ENCODE assay signal across 8 cellular contexts in the genomic region with DNA sequence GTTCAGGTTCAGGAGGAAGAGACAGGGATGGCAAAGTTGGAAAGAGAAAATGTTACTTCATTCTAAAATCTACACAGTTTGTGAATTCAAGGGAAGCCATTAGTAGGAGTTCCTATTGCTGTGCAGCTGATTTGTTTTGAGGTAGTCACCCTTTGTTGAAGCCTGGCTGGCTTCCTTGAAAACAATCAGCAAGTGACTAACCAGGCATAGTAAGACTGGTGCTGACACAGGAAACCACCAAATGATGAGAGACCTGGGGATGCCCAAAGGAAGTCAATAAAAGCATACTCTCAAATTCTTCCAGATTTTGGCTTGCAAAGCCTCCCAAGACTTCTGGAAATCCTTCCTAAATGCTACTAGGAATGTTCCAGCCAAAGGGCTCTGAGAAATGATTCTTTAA. TPM values are rescaled to one million over a fixed set of nuclear protein-coding genes. Genes with fewer than 3 reads are reported as not detected.
DNase-seq lines count a peak whose midpoint lies in the region; ATAC-seq and TF ChIP-seq lines count a peak whose summit lies in the region.

No MANE protein-coding gene starts in this region.

- ATAC-seq in GM19455 (IDR thresholded peaks at IDR 0.05; ENCODE audit: unreplicated experiment) = peak; percentile 49
- ATAC-seq in HG03460 (IDR thresholded peaks at IDR 0.05; ENCODE audit: unreplicated experiment) = peak; percentile 94
- ATAC-seq in memory B cell (ENCODE audit: low read depth) = peak; percentile 93
- no peak for ATAC-seq in upper lobe of left lung (ENCODE audit: low FRiP score in 2 of 2)

- H3K4me3 Mint-ChIP-seq in activated CD4-positive, alpha-beta memory T cell treated with anti-CD3 and anti-CD28 coated beads for 36 hours = peak overlapping the region; percentile 18
- H3K4me3 Mint-ChIP-seq in memory B cell = peak overlapping the region; percentile 49
- no peak overlapping the region for H3K4me3 Mint-ChIP-seq in osteocyte (ENCODE audit: unreplicated experiment)

- CTCF ChIA-PET in activated CD4-positive, alpha-beta memory T cell treated with anti-CD3 and anti-CD28 coated beads for 36 hours (lab: Charles Lee) = interaction anchor here (0.7 to 5.7 kb wide), 7 partner anchors 10 to 1233 kb away, joined by 3 to 76 read pairs (median 3); partner anchors contain the start of gene ANTXR2

- H3K4me1 Mint-ChIP-seq in activated CD4-positive, alpha-beta memory T cell treated with anti-CD3 and anti-CD28 coated beads for 36 hours (ENCODE audit: low read depth) = peaks cover 55% of the 10 kb centered on the region
- peaks cover 48% of the 10 kb centered on the region for H3K4me1 Mint-ChIP-seq in memory B cell
- H3K4me1 Mint-ChIP-seq in osteocyte (ENCODE audit: unreplicated experiment) = no peaks in the 10 kb centered on the region

- POLR2A ChIA-PET in activated CD4-positive, alpha-beta memory T cell treated with anti-CD3 and anti-CD28 coated beads for 36 hours (lab: Charles Lee) = interaction anchor here (1.1 to 3.6 kb wide), 6 partner anchors 9 to 100 kb away, joined by 3 to 19 read pairs (median 10); partner anchors contain the start of gene ANTXR2

- no peak for TF ChIP-seq POLR2A in upper lobe of left lung (IDR thresholded peaks at IDR 0.05)

- TF ChIP-seq CTCF in AG09309 (IDR thresholded peaks at IDR 0.05; ENCODE audit: control insufficient read depth, insufficient read depth, low read depth, low read length, missing control alignments) (no peak), osteocyte (IDR thresholded peaks at IDR 0.05) (no peak), upper lobe of left lung (IDR thresholded peaks at IDR 0.05) (no peak)

- no peaks in the 10 kb centered on the region for H3K36me3 ChIP-seq in upper lobe of left lung

- no peak overlapping the region for H3K27ac ChIP-seq in upper lobe of left lung

- peaks cover 12% of the 10 kb centered on the region for H3K9me3 Mint-ChIP-seq in activated CD4-positive, alpha-beta memory T cell treated with anti-CD3 and anti-CD28 coated beads for 36 hours
- H3K9me3 Mint-ChIP-seq in memory B cell = no peaks in the 10 kb centered on the region
- H3K9me3 Mint-ChIP-seq in osteocyte (ENCODE audit: unreplicated experiment) = no peaks in the 10 kb centered on the region

- H3K27me3 ChIP-seq in upper lobe of left lung = no peaks in the 10 kb centered on the region

- H3K27ac Mint-ChIP-seq in activated CD4-positive, alpha-beta memory T cell treated with anti-CD3 and anti-CD28 coated beads for 36 hours = peak overlapping the region; percentile 81
- H3K27ac Mint-ChIP-seq in memory B cell = peak overlapping the region; percentile 95
- H3K27ac Mint-ChIP-seq in osteocyte (ENCODE audit: unreplicated experiment) = no peak overlapping the region

- no peaks in the 10 kb centered on the region for H3K9me3 ChIP-seq in upper lobe of left lung

- H3K4me3 ChIP-seq in AG09309 (ENCODE audit: control insufficient read depth, low read depth, low read length) (no peak overlapping the region), upper lobe of left lung (no peak overlapping the region)

- no peak for TF ChIP-seq EP300 in upper lobe of left lung (IDR thresholded peaks at IDR 0.05)

- peak; percentile 70 for DNase-seq in AG09309 (ENCODE audit: low read depth)
- peak; percentile 71 for DNase-seq in activated CD4-positive, alpha-beta memory T cell treated with anti-CD3 and anti-CD28 coated beads for 36 hours
- DNase-seq in memory B cell (ENCODE audit: low spot score in 2 of 2) = peak in 1 of 2 donors; percentile 61
- no peak for DNase-seq in osteocyte (ENCODE audit: extremely low spot score, unreplicated experiment)
- DNase-seq in NCI-H82 treated with DMSO at 0.1 percent for 48 hours (lab: John Stamatoyannopoulos, UW; ENCODE audit: unreplicated experiment) = no peak
- no peak for DNase-seq in upper lobe of left lung

- no peaks in the 10 kb centered on the region for H3K27me3 Mint-ChIP-seq in activated CD4-positive, alpha-beta memory T cell treated with anti-CD3 and anti-CD28 coated beads for 36 hours
- H3K27me3 Mint-ChIP-seq in memory B cell = no peaks in the 10 kb centered on the region
- H3K27me3 Mint-ChIP-seq in osteocyte (ENCODE audit: unreplicated experiment) = peaks cover 55% of the 10 kb centered on the region

- H3K4me1 ChIP-seq in upper lobe of left lung = no peaks in the 10 kb centered on the region

- intact Hi-C loops in activated CD4-positive, alpha-beta memory T cell treated with anti-CD3 and anti-CD28 coated beads for 36 hours (cut with micrococcal nuclease) = loop anchor here (1.0 to 10.0 kb wide), 3 partner anchors 9 to 1519 kb away; partner anchors contain the start of gene ANTXR2

- H3K36me3 Mint-ChIP-seq in activated CD4-positive, alpha-beta memory T cell treated with anti-CD3 and anti-CD28 coated beads for 36 hours = peaks cover 2% of the 10 kb centered on the region
- H3K36me3 Mint-ChIP-seq in memory B cell (no peaks in the 10 kb centered on the region), osteocyte (ENCODE audit: unreplicated experiment) (no peaks in the 10 kb centered on the region)

RNA-seq across cellular contexts. Expression of gene PRDM8, which starts 23.9 kb away (rescaled TPM):
- 1 to 10 TPM; 3.0 to 4.3 TPM for total RNA-seq in activated CD4-positive, alpha-beta memory T cell treated with anti-CD3 and anti-CD28 coated beads for 36 hours
- total RNA-seq in osteocyte = 0.10 and 0.13 TPM in 2 replicates
- 1 to 10 TPM in 5 of 6 donors, under 1 TPM in 1; 0.11 to 3.3 (median 1.9) TPM for total RNA-seq in upper lobe of left lung

Comparison
In these comparisons a context has a peak if more than half of its experiments do, and no peak if none do; other contexts are left out.
1. DNase-seq: peak in AG09309 (single experiment) and activated CD4-positive, alpha-beta memory T cell treated with anti-CD3 and anti-CD28 coated beads for 36 hours (single experiment); none in osteocyte (single experiment), NCI-H82 treated with DMSO at 0.1 percent for 48 hours (single experiment) and upper lobe of left lung (0 of 2).
2. ATAC-seq: peak in GM19455 (single experiment), HG03460 (single experiment) and memory B cell (single experiment); none in upper lobe of left lung (0 of 2).